In the genomic region with DNA sequence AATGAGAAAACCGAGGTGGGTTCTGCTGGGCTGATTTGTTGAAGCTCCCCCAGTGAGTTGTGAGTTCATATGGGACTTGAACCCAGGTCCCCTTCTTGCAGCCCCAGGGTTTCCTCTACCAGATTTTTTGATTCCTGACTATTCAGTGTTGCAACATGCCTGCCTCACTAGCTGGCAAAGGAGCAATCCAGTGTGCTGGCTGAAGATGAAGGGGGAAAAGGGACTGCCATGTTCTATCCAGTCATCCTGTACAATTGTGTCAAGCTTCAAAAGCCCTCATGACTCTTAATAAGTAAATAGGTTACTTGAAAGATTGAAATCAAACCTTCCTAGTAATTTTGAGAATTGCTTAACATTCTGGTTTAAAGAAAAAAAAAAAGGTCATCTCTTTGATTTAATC, we compare ENCODE assay signal across 1 cellular context.
TF ChIP-seq lines count a peak whose summit lies in the region.

No MANE protein-coding gene starts in this region.

TF ChIP-seq in Ishikawa, 13 proteins besides CTCF, POLR2A, EP300 and RAD21 (continued from another document):
- TF ChIP-seq REST (IDR thresholded peaks at IDR 0.05; ENCODE audit: low read depth): no peak
